ENCODE assay signal across 17 cellular contexts in the genomic region with DNA sequence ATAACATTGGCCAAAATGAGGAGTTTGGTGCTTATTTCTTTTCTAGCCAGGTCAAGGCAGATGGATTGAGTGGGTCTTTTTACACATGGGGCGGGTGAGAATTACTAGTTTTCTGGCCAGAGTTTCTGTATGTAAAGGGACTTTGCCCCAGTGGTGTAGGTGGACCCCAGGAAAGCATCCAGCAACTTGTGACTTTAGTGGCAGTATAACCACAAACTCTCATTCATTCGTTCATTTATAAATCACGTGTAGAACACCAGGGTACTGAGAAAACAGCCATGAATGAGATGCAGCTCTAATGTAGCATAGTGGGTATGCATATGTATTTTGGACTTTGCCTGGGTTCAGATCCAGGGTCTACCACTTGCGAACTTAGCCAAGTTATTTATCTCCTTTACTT.
"Had no signal": no experiment of that assay in that cellular context is flagged by ENCODE, and none has a peak within 500 bp of the region (broad histone marks: within the 10 kb centered on the region; RNA-seq: fewer than 3 reads in every experiment).

No MANE protein-coding gene starts in this region.

- H3K27ac ChIP-seq: brain microvascular endothelial cell, foreskin keratinocyte, lower lobe of right lung, tibial nerve had no signal

- H3K27ac Mint-ChIP-seq: activated CD4-positive, alpha-beta memory T cell treated with anti-CD3 and anti-CD28 coated beads for 36 hours; activated naive CD8-positive, alpha-beta T cell treated with anti-CD3 and anti-CD28 coated beads for 36 hours; immature natural killer cell had no signal

- H3K27me3 ChIP-seq: brain microvascular endothelial cell, foreskin keratinocyte, tibial nerve had no signal

- H3K4me3 ChIP-seq: lower lobe of right lung, tibial nerve had no signal

- H3K36me3 ChIP-seq: brain microvascular endothelial cell, lower lobe of right lung, tibial nerve had no signal

- H3K9me3 Mint-ChIP-seq: activated CD4-positive, alpha-beta memory T cell treated with anti-CD3 and anti-CD28 coated beads for 36 hours; activated naive CD8-positive, alpha-beta T cell treated with anti-CD3 and anti-CD28 coated beads for 36 hours; central memory CD8-positive, alpha-beta T cell; immature natural killer cell had no signal

- H3K27me3 Mint-ChIP-seq: activated CD4-positive, alpha-beta memory T cell treated with anti-CD3 and anti-CD28 coated beads for 36 hours; activated naive CD8-positive, alpha-beta T cell treated with anti-CD3 and anti-CD28 coated beads for 36 hours; central memory CD8-positive, alpha-beta T cell had no signal

- H3K36me3 Mint-ChIP-seq: activated CD4-positive, alpha-beta memory T cell treated with anti-CD3 and anti-CD28 coated beads for 36 hours; immature natural killer cell had no signal

- H3K4me3 Mint-ChIP-seq: activated CD4-positive, alpha-beta memory T cell treated with anti-CD3 and anti-CD28 coated beads for 36 hours; activated naive CD8-positive, alpha-beta T cell treated with anti-CD3 and anti-CD28 coated beads for 36 hours; central memory CD8-positive, alpha-beta T cell; immature natural killer cell had no signal

- H3K9me3 ChIP-seq: lower lobe of right lung, tibial nerve had no signal

- ATAC-seq: foreskin keratinocyte, lower lobe of right lung, SK-N-SH treated with all-trans-retinoic acid at 6 μM for 48 hours had no signal

- DNase-seq: activated CD4-positive, alpha-beta memory T cell treated with anti-CD3 and anti-CD28 coated beads for 36 hours; activated effector memory CD4-positive, alpha-beta T cell treated with anti-CD3 and anti-CD28 coated beads, Interleukin-2, amount 50 U/mL, for 16 hours; activated naive CD8-positive, alpha-beta T cell treated with anti-CD3 and anti-CD28 coated beads for 36 hours; activated T-cell treated with anti-CD3 and anti-CD28 coated beads, Interleukin-2, amount 50 U/mL, for 48 hours; brain microvascular endothelial cell; cortex of kidney; effector CD4-positive, alpha-beta T cell; foreskin keratinocyte; immature natural killer cell; lower lobe of right lung; stimulated activated CD4-positive, alpha-beta T cell treated with anti-CD3 and anti-CD28 coated beads, Interleukin-15, amount 100 ng/mL, for 24 hours; stimulated activated CD4-positive, alpha-beta T cell treated with anti-CD3 and anti-CD28 coated beads, Interleukin-4, amount 100 ng/mL, for 1 hour; stimulated activated naive CD4-positive, alpha-beta T cell; T-helper 1 cell had no signal
